Comparison of ENCODE assay signal across 17 cellular contexts in the genomic region with DNA sequence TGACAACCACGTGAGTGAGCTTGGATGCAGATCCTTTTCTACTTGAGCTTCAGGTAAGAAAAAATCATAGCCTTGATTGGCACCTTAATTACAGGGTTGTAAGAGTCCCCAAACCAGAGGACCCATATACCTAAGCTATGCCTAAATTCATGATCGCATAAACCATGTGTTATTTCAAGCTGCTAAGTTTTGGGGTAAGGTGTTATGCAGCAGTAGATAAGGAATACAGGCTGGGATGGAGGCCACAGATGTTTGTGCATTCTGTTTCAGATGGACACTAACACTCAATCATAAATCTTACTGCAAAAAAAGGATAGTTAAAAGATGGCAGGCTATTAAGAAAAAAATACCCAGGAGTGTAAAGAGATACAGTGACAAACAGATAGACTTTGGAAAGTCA.
"Had no signal": no experiment of that assay in that cellular context is flagged by ENCODE, and none has a peak within 500 bp of the region (broad histone marks: within the 10 kb centered on the region; RNA-seq: fewer than 3 reads in every experiment).

No MANE protein-coding gene starts in this region.

- H3K36me3 Mint-ChIP-seq: naive thymus-derived CD8-positive, alpha-beta T cell; stimulated activated naive B cell treated with anti-CD40 and anti-IgM and Interleukin-4, amounts not matched to agents 10 μg/mL and 1 μg/mL and 100 μg/mL, for 72 hours had no signal

- H3K27ac ChIP-seq: foreskin keratinocyte, tibial nerve, uterus had no signal

- H3K4me1 ChIP-seq: foreskin keratinocyte, tibial nerve, uterus had no signal

- DNase-seq: activated CD4-positive, alpha-beta T cell treated with anti-CD3 and anti-CD28 coated beads for 48 hours; aorta; effector memory CD4-positive, alpha-beta T cell; foreskin keratinocyte; glutamatergic neuron; left ventricle myocardium superior; mucosa of descending colon; naive thymus-derived CD8-positive, alpha-beta T cell; posterior cingulate gyrus; retina; stimulated activated CD4-positive, alpha-beta T cell treated with anti-CD3 and anti-CD28 coated beads, Interleukin-2, amount 100 ng/mL, for 48 hours; stimulated activated naive B cell treated with anti-CD40 and anti-IgM and Interleukin-4, amounts not matched to agents 10 μg/mL and 1 μg/mL and 100 μg/mL, for 72 hours; substantia nigra; uterus had no signal

- H3K4me3 Mint-ChIP-seq: dendritic cell treated with granulocyte-macrophage colony-stimulating factor and Interleukin-4, amounts not matched to agents 40 ng/mL and 50 ng/mL, for 4 days; memory B cell; stimulated activated naive B cell treated with anti-CD40 and anti-IgM and Interleukin-4, amounts not matched to agents 10 μg/mL and 1 μg/mL and 100 μg/mL, for 72 hours had no signal

- H3K9me3 Mint-ChIP-seq: dendritic cell treated with granulocyte-macrophage colony-stimulating factor and Interleukin-4, amounts not matched to agents 40 ng/mL and 50 ng/mL, for 4 days; memory B cell; stimulated activated naive B cell treated with anti-CD40 and anti-IgM and Interleukin-4, amounts not matched to agents 10 μg/mL and 1 μg/mL and 100 μg/mL, for 72 hours had no signal

- H3K27ac Mint-ChIP-seq: dendritic cell treated with granulocyte-macrophage colony-stimulating factor and Interleukin-4, amounts not matched to agents 40 ng/mL and 50 ng/mL, for 4 days; memory B cell; stimulated activated naive B cell treated with anti-CD40 and anti-IgM and Interleukin-4, amounts not matched to agents 10 μg/mL and 1 μg/mL and 100 μg/mL, for 72 hours had no signal

- H3K27me3 ChIP-seq: foreskin keratinocyte, uterus had no signal

- H3K36me3 ChIP-seq: tibial nerve, uterus had no signal

- H3K9me3 ChIP-seq: mucosa of descending colon, tibial nerve, uterus had no signal

- H3K27me3 Mint-ChIP-seq: dendritic cell treated with granulocyte-macrophage colony-stimulating factor and Interleukin-4, amounts not matched to agents 40 ng/mL and 50 ng/mL, for 4 days; memory B cell; naive thymus-derived CD8-positive, alpha-beta T cell had no signal

- H3K4me3 ChIP-seq: mucosa of descending colon, tibial nerve, uterus had no signal

- ATAC-seq: foreskin keratinocyte; left ventricle myocardium superior; mucosa of descending colon; naive thymus-derived CD8-positive, alpha-beta T cell had no signal
